In the genomic region with DNA sequence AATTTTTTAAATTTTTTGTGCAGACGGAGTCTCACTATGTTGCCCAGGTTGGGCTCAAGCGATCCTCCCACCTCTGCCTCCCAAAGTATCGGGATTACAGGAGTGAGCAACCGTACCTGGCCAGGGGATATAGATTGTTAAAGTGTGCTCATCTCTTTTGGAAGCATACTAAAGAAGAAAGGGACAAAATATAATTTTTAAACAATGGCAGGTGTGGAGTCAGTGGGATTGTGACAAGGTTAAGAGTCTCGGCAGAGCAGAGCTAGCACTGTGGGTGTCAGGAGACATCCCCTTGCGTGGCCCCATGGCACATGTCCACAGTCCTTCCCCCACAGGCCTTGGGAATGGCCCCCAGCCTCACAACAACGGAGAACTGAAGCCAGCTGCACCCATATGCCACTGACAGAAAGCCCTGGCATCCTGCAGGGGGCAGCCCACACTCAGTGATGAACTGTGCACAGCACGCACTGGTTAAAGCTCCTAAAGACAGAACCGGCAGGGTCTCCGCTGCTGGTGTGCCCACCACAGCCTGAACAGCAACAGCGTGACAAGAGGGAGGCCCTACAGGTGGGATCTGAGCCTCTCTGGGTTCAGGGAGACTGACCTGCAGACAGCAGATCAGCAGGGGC, we compare ENCODE assay signal across 1 cellular context.
TF ChIP-seq lines count a peak whose summit lies in the region.

No MANE protein-coding gene starts in this region.

TF ChIP-seq in WTC11, 78 proteins besides CTCF, POLR2A, EP300 and RAD21 (continued from another document):
- no peak for TF ChIP-seq IRF2 (CRISPR knock-in tag; IDR thresholded peaks at IDR 0.05; ENCODE audit: borderline replicate concordance, low read depth)
- no peak for TF ChIP-seq NR2C2 (CRISPR knock-in tag; IDR thresholded peaks at IDR 0.05)
- no peak for TF ChIP-seq HMGXB4 (CRISPR knock-in tag; IDR thresholded peaks at IDR 0.05)
- no peak for TF ChIP-seq ETV6 (CRISPR knock-in tag; IDR thresholded peaks at IDR 0.05)
- no peak for TF ChIP-seq ZNF232 (CRISPR knock-in tag; IDR thresholded peaks at IDR 0.05)
- no peak for TF ChIP-seq SP1 (CRISPR knock-in tag; conservative IDR thresholded peaks at IDR 0.05)
- TF ChIP-seq MLX (CRISPR knock-in tag; IDR thresholded peaks at IDR 0.05) = no peak
- TF ChIP-seq RELA (CRISPR knock-in tag; IDR thresholded peaks at IDR 0.05; ENCODE audit: borderline replicate concordance) = no peak
